ENCODE assay signal across 35 cellular contexts in genomic region chr1:102699524-102699923, GRCh38.
"Had no signal": no experiment of that assay in that cellular context is flagged by ENCODE, and none has a peak within 500 bp of the region (broad histone marks: within the 10 kb centered on the region; RNA-seq: fewer than 3 reads in every experiment).

No MANE protein-coding gene starts in this region.

- H3K36me3 ChIP-seq: MG63 had no signal

- H3K4me3 ChIP-seq: MG63 had no signal

- H3K9me3 ChIP-seq: MG63 had no signal

- DNase-seq: Karpas-422, Kasumi-1, MG63, MM.1S, MV-4-11, NCI-H1048, NCI-H1092, NCI-H1092 treated with DMSO at 0.1 percent for 48 hours, NCI-H1105, NCI-H1105 treated with DMSO at 0.1 percent for 48 hours, NCI-H1417, NCI-H1417 treated with DMSO at 0.1 percent for 48 hours, NCI-H1436, NCI-H1436 treated with DMSO at 0.1 percent for 48 hours, NCI-H146, NCI-H1694, NCI-H1694 treated with DMSO at 0.1 percent for 48 hours, NCI-H187, NCI-H187 treated with DMSO at 0.1 percent for 48 hours, NCI-H1930, NCI-H2029, NCI-H2029 treated with DMSO at 0.1 percent for 48 hours, NCI-H2081, NCI-H2081 treated with DMSO at 0.1 percent for 48 hours, NCI-H2107, NCI-H2171, NCI-H2171 treated with DMSO at 0.1 percent for 48 hours, NCI-H2227 treated with DMSO at 0.1 percent for 48 hours, NCI-H226, NCI-H345, NCI-H446, NCI-H446 treated with DMSO at 0.1 percent for 48 hours, NCI-H510A, NCI-H510A treated with DMSO at 0.1 percent for 48 hours, NCI-H524 had no signal

- H3K27me3 ChIP-seq: MG63 had no signal
